Comparison of ENCODE assay signal across 23 cellular contexts in genomic region chr5:11573140-11573800, GRCh38.
DNase-seq lines count a peak whose midpoint lies in the region; ATAC-seq and TF ChIP-seq lines count a peak whose summit lies in the region.
"Had no signal": no experiment of that assay in that cellular context is flagged by ENCODE, and none has a peak within 500 bp of the region (broad histone marks: within the 10 kb centered on the region; RNA-seq: fewer than 3 reads in every experiment).

No MANE protein-coding gene starts in this region.

- H3K9me2 ChIP-seq in neural cell (ENCODE audit: insufficient read depth, low read length): no peaks in the 10 kb centered on the region

- H3K27ac ChIP-seq in neural cell (ENCODE audit: low read length): no peak overlapping the region
- H3K27ac ChIP-seq: A549; BLaER1 treated with 17β-estradiol and CSF1 and Interleukin-3, amounts not matched to agents 10 nM and 100 nM had no signal

- H3K79me2 ChIP-seq in neural cell (replicated peaks; ENCODE audit: insufficient read depth, low read length): no peaks in the 10 kb centered on the region

- no peak for TF ChIP-seq RAD21 in neural cell (conservative IDR thresholded peaks at IDR 0.05)

- TF ChIP-seq EP300 in neural cell (conservative IDR thresholded peaks at IDR 0.05; ENCODE audit: poor library complexity, severe bottlenecking): peak; percentile 62

- no peaks in the 10 kb centered on the region for H3F3A ChIP-seq in neural cell (ENCODE audit: insufficient read depth, low read length, poor library complexity, severe bottlenecking)

- intact Hi-C loops in left ventricle myocardium superior (cut with micrococcal nuclease) (no loop called here), Right ventricle myocardium inferior (cut with DNase I) (no loop called here), left colon (cut with DNase I, micrococcal nuclease) (no loop called here)

- H3K9ac ChIP-seq in neural cell (ENCODE audit: low read length): no peak overlapping the region
- H3K9ac ChIP-seq: BLaER1 treated with 17β-estradiol and CSF1 and Interleukin-3, amounts not matched to agents 10 nM and 100 nM had no signal

- no peaks in the 10 kb centered on the region for H3K36me3 ChIP-seq in neural cell (ENCODE audit: insufficient read depth, low read length)
- H3K36me3 ChIP-seq: BE2C; BLaER1 treated with 17β-estradiol and CSF1 and Interleukin-3, amounts not matched to agents 10 nM and 100 nM had no signal

- no peaks in the 10 kb centered on the region for H3K9me3 ChIP-seq in neural cell (ENCODE audit: low read length)
- H3K9me3 ChIP-seq: A549; BE2C; BLaER1 treated with 17β-estradiol and CSF1 and Interleukin-3, amounts not matched to agents 10 nM and 100 nM had no signal

- DNase-seq in left ventricle myocardium superior (no peak), Right ventricle myocardium inferior (ENCODE audit: missing footprints) (no peak), NCI-H446 treated with DMSO at 0.1 percent for 48 hours (lab: John Stamatoyannopoulos, UW) (peak; percentile 90), left colon (no peak)
- DNase-seq in activated CD4-positive, alpha-beta T cell treated with anti-CD3 and anti-CD28 coated beads for 4 hours: no peak
- DNase-seq: 8988T; ACHN; AML-193; BE2C; CD4-positive, alpha-beta T cell; CD8-positive, alpha-beta memory T cell; DMS 273 treated with DMSO at 0.1 percent for 48 hours; DMS79; EL; GDM1; H9 had no signal

- no peaks in the 10 kb centered on the region for H4K20me1 ChIP-seq in neural cell (ENCODE audit: insufficient read depth)
- H4K20me1 ChIP-seq: BLaER1 treated with 17β-estradiol and CSF1 and Interleukin-3, amounts not matched to agents 10 nM and 100 nM had no signal

- no peak for TF ChIP-seq CTCF in neural cell (IDR thresholded peaks at IDR 0.05; ENCODE audit: poor library complexity, severe bottlenecking)

- no peak overlapping the region for H3K4me3 ChIP-seq in neural cell (ENCODE audit: low read length)
- H3K4me3 ChIP-seq: A549; BLaER1 treated with 17β-estradiol and CSF1 and Interleukin-3, amounts not matched to agents 10 nM and 100 nM; GM12878; GM23338 had no signal

- H3K27me3 ChIP-seq in neural cell (ENCODE audit: insufficient read depth, low read depth, low read length): no peaks in the 10 kb centered on the region
- H3K27me3 ChIP-seq: BE2C; BLaER1 treated with 17β-estradiol and CSF1 and Interleukin-3, amounts not matched to agents 10 nM and 100 nM had no signal

- no peak overlapping the region for H3K4me2 ChIP-seq in neural cell (ENCODE audit: low read length)
- H3K4me2 ChIP-seq: A549; BLaER1 treated with 17β-estradiol and CSF1 and Interleukin-3, amounts not matched to agents 10 nM and 100 nM; GM23338 had no signal

- ATAC-seq in left ventricle myocardium superior: peak; percentile 69
- no peak for ATAC-seq in Right ventricle myocardium inferior
- no peak for ATAC-seq in HG03097 (IDR thresholded peaks at IDR 0.05; ENCODE audit: low FRiP score, unreplicated experiment)
- ATAC-seq in left colon: no peak
- ATAC-seq: A549, GM12878, GM23338, HCT116 had no signal

- no peak overlapping the region for H2AFZ ChIP-seq in neural cell (ENCODE audit: low read depth, low read length)
- H2AFZ ChIP-seq: GM23338 had no signal

TF ChIP-seq in neural cell, 6 proteins besides CTCF, POLR2A, EP300 and RAD21:
- TF ChIP-seq TAF1 (IDR thresholded peaks at IDR 0.05; ENCODE audit: low read depth) (no peak), SMC3 (conservative IDR thresholded peaks at IDR 0.05; ENCODE audit: poor library complexity) (no peak), EZH2 (IDR thresholded peaks at IDR 0.05; ENCODE audit: borderline replicate concordance, insufficient read depth, low read length, poor library complexity, severe bottlenecking) (no peak), REST (IDR thresholded peaks at IDR 0.05; ENCODE audit: borderline replicate concordance) (no peak), MXI1 (conservative IDR thresholded peaks at IDR 0.05; ENCODE audit: poor library complexity, severe bottlenecking) (no peak), POLR2AphosphoS5 (IDR thresholded peaks at IDR 0.05) (no peak)
TF ChIP-seq in neural cell: peak in this region for 0.
